Comparison of ENCODE assay signal across 22 cellular contexts in the genomic region with DNA sequence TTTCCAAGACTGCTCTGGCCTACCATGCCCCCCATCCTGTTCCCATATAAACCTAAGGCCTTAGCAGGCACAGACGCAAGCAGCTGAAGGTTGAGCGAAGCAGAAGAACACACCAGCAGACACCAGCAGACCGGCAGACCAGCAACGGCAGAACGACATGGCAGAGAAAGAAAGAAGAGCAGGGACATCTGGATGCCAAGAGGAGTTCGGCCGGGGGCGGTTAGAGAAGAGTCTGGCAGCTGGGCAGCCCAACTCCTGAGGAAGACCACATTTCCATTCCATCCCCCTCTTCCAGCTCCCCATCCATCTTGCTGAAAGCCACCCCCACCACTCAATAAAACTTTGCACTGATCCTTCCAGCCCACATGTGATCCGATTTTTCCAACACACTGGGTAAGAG.
"Had no signal": no experiment of that assay in that cellular context is flagged by ENCODE, and none has a peak within 500 bp of the region (broad histone marks: within the 10 kb centered on the region; RNA-seq: fewer than 3 reads in every experiment).

No MANE protein-coding gene starts in this region.

- H3K9me3 ChIP-seq: esophagus squamous epithelium, gastrocnemius medialis, lower lobe of right lung, mucosa of descending colon had no signal

- H3K4me1 ChIP-seq: gastrocnemius medialis had no signal

- ATAC-seq: effector memory CD8-positive, alpha-beta T cell; esophagus mucosa; heart right ventricle; left cardiac atrium; left ventricle myocardium superior; naive thymus-derived CD8-positive, alpha-beta T cell had no signal

- H3K4me3 ChIP-seq: esophagus squamous epithelium, gastrocnemius medialis, heart right ventricle, left lung, lower lobe of right lung, mucosa of descending colon had no signal

- H3K27ac ChIP-seq: epithelial cell of prostate, esophagus squamous epithelium, gastrocnemius medialis, heart right ventricle, left lung, lower lobe of right lung had no signal

- H3K36me3 ChIP-seq: esophagus squamous epithelium, gastrocnemius medialis, heart right ventricle, left lung, lower lobe of right lung had no signal

- DNase-seq: cortex of kidney; effector CD8-positive, alpha-beta T cell; effector memory CD8-positive, alpha-beta T cell; erythroblast; esophagus squamous epithelium; foreskin fibroblast; foreskin melanocyte; gastrocnemius medialis; glutamatergic neuron; head of caudate nucleus; heart right ventricle; hippocampal formation; left cardiac atrium; mesenchymal stem cell; mucosa of descending colon; naive B cell; naive thymus-derived CD8-positive, alpha-beta T cell had no signal
